Comparison of ENCODE assay signal across 20 cellular contexts in genomic region chr15:92528736-92529135, GRCh38.
"Had no signal": no experiment of that assay in that cellular context is flagged by ENCODE, and none has a peak within 500 bp of the region (broad histone marks: within the 10 kb centered on the region; RNA-seq: fewer than 3 reads in every experiment).

No MANE protein-coding gene starts in this region.

- H3K4me3 ChIP-seq: K562, Peyer's patch had no signal

- DNase-seq: activated B cell treated with CpG ODN at 0.5 μM for 24 hours; activated CD4-positive, alpha-beta T cell treated with anti-CD3 and anti-CD28 coated beads for 1 hour; activated CD4-positive, alpha-beta T cell treated with anti-CD3 and anti-CD28 coated beads, Interleukin-2, amount 10 ng/mL, durations not matched to agents 24 days and 14 days; activated CD4-positive, alpha-beta T cell treated with anti-CD3 and anti-CD28 coated beads, Interleukin-2, amount 50 U/mL, for 48 hours; activated gamma-delta T cell; activated naive CD4-positive, alpha-beta T cell treated with anti-CD3 and anti-CD28 coated beads for 36 hours; activated T-cell treated with anti-CD3 and anti-CD28 coated beads, Interleukin-2, amount 50 U/mL, for 48 hours; amygdala; caudate nucleus; MM.1S; NCI-H1105; NCI-H1436; NCI-H1694 treated with DMSO at 0.1 percent for 48 hours; NCI-H2029 treated with DMSO at 0.1 percent for 48 hours; NCI-H345; NCI-H510A; NCI-H69; Peyer's patch; SHP77 treated with DMSO at 0.1 percent for 48 hours had no signal

- H3K27me3 ChIP-seq: Peyer's patch had no signal

- H3K9me3 ChIP-seq: Peyer's patch had no signal

- H3K27ac ChIP-seq: Peyer's patch had no signal

- H3K36me3 ChIP-seq: Peyer's patch had no signal

- ATAC-seq: K562 had no signal

- H3K4me1 ChIP-seq: Peyer's patch had no signal
